In genomic region chr11:2318123-2318522, GRCh38 we compare ENCODE assay signal across 30 cellular contexts. TPM values are rescaled to one million over a fixed set of nuclear protein-coding genes. Genes with fewer than 3 reads are reported as not detected.
"Had no signal": no experiment of that assay in that cellular context is flagged by ENCODE, and none has a peak within 500 bp of the region (broad histone marks: within the 10 kb centered on the region; RNA-seq: fewer than 3 reads in every experiment).

No MANE protein-coding gene starts in this region.

- H3K4me3 Mint-ChIP-seq: natural killer cell treated with Interleukin-12 subunit alpha and Interleukin-12 subunit beta and Interleukin-15 and Interleukin-18, amount 100 ng/mL, for 72 hours; stimulated activated naive B cell treated with anti-CD40 and anti-IgM and Interleukin-4, amounts not matched to agents 10 μg/mL and 1 μg/mL and 100 μg/mL, for 72 hours had no signal

- H3K27ac ChIP-seq: brain microvascular endothelial cell, heart right ventricle, left lung, ovary, right lobe of liver, skin epidermis, stomach, suprapubic skin, tibial artery, WERI-Rb-1 had no signal

- ATAC-seq: activated CD4-positive, CD25-positive, alpha-beta regulatory T cell treated with anti-CD3 and anti-CD28 coated beads, Interleukin-2, amount 50 U/mL, for 24 hours; esophagus mucosa; heart right ventricle; left lung; mucosa of descending colon; right lobe of liver; stimulated activated naive B cell treated with anti-CD40 and anti-IgM and Interleukin-4, amounts not matched to agents 10 μg/mL and 1 μg/mL and 100 μg/mL, for 72 hours had no signal

- H3K9me3 Mint-ChIP-seq: natural killer cell treated with Interleukin-12 subunit alpha and Interleukin-12 subunit beta and Interleukin-15 and Interleukin-18, amount 100 ng/mL, for 72 hours had no signal

- DNase-seq: activated CD4-positive, alpha-beta T cell treated with anti-CD3 and anti-CD28 coated beads for 48 hours; activated CD4-positive, alpha-beta T cell treated with anti-CD3 and anti-CD28 coated beads, Interleukin-2, amount 50 U/mL, for 48 hours; activated gamma-delta T cell treated with Interleukin-2 at 50 U/mL for 16 hours; activated naive CD4-positive, alpha-beta T cell treated with anti-CD3 and anti-CD28 coated beads, Interleukin-2, amount 50 U/mL, for 16 hours; amniotic stem cell; brain microvascular endothelial cell; central memory CD4-positive, alpha-beta T cell; foreskin fibroblast; heart right ventricle; left lung; mesendoderm; mucosa of descending colon; ovary; right lobe of liver; stimulated activated CD4-positive, alpha-beta T cell treated with anti-CD3 and anti-CD28 coated beads, Interleukin-4, amount 100 ng/mL, for 4 hours; stimulated activated CD8-positive, alpha-beta memory T cell treated with anti-CD3 and anti-CD28 coated beads, Interleukin-4, amount 100 ng/mL, for 48 hours; stimulated activated naive B cell treated with anti-CD40 and anti-IgM and Interleukin-4, amounts not matched to agents 10 μg/mL and 1 μg/mL and 100 μg/mL, for 72 hours; stomach; tibial artery; WERI-Rb-1 had no signal

- H3K27ac Mint-ChIP-seq: progenitor cell of endocrine pancreas; stimulated activated naive B cell treated with anti-CD40 and anti-IgM and Interleukin-4, amounts not matched to agents 10 μg/mL and 1 μg/mL and 100 μg/mL, for 72 hours had no signal

RNA-seq across cellular contexts. Expression of gene TSPAN32, which starts 16.3 kb away (rescaled TPM):
- total RNA-seq: astrocyte, endothelial cell of umbilical vein, esophagus mucosa, myocyte, renal cortical epithelial cell had no signal

RNA-seq across cellular contexts. Expression of gene C11orf21, which starts 16.4 kb away (rescaled TPM):
- total RNA-seq: astrocyte, endothelial cell of umbilical vein, myocyte had no signal

RNA-seq across cellular contexts. Expression of gene ASCL2, which starts 47.7 kb away (rescaled TPM):
- total RNA-seq: astrocyte, endothelial cell of umbilical vein, myocyte, renal cortical epithelial cell had no signal
